Comparison of ENCODE assay signal across 10 cellular contexts in the genomic region with DNA sequence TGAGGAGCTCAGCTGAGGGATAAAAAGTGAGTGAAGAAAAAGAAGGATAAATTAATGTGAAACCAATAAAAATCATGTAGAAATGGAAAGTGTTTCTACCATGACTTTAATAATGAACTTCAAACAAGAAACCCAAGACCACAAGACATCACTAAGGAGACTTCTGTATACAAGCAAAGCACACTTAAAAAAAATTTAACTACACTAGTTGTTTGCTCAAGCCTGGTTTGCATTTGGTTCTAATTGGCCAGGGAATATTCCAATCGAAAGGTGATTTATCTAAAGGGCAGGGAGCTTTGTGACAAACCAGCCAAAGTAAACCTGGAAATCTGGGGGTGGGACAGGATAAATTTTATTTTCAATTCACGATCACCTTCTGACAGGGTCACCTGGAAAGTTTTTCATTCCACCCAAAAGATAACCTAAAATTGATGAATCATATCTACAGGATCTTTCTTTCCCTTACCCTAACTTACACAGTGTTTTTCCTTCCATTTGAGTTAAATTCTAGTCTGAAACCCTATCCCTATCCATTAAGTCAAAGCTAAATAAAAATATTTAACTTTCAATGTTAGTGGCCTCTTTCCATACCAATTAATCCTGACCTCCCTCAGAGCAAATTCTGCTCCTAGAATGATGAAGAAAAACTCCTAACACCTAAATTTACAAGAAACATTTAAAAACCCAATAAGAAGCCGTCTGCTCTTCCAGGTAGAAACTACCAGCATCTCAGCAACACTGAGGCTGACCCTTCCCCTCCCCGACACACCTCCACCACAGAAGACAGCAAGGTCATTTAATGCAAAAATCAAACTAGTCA. TPM values are rescaled to one million over a fixed set of nuclear protein-coding genes. Genes with fewer than 3 reads are reported as not detected.
DNase-seq lines count a peak whose midpoint lies in the region; ATAC-seq and TF ChIP-seq lines count a peak whose summit lies in the region.
"Had no signal": no experiment of that assay in that cellular context is flagged by ENCODE, and none has a peak within 500 bp of the region (broad histone marks: within the 10 kb centered on the region; RNA-seq: fewer than 3 reads in every experiment).

No MANE protein-coding gene starts in this region.

- no peak for DNase-seq in activated CD4-positive, alpha-beta T cell treated with anti-CD3 and anti-CD28 coated beads, Interleukin-2, amount 10 ng/mL, durations not matched to agents 24 days and 14 days
- no peak for DNase-seq in activated CD4-positive, alpha-beta T cell treated with anti-CD3 and anti-CD28 coated beads for 1 hour
- no peak for DNase-seq in Panc1 (ENCODE audit: low read depth, low spot score)
- no peak for DNase-seq in hepatocyte (ENCODE audit: low spot score)
- DNase-seq in stimulated activated effector memory CD8-positive, alpha-beta T cell treated with anti-CD3 and anti-CD28 coated beads, Interleukin-12 subunit alpha, Interleukin-12 subunit beta, amount 100 ng/mL, for 72 hours (ENCODE audit: low spot score in 2 of 2): no peak
- no peak for DNase-seq in HFFc6
- DNase-seq in naive thymus-derived CD4-positive, alpha-beta T cell: no peak
- no peak for DNase-seq in stimulated activated naive CD8-positive, alpha-beta T cell treated with anti-CD3 and anti-CD28 coated beads, Interleukin-15, amount 100 ng/mL, for 72 hours
- DNase-seq: NCI-H187 treated with DMSO at 0.1 percent for 48 hours had no signal

- peaks cover 49% of the 10 kb centered on the region for H3K4me1 Mint-ChIP-seq in activated CD4-positive, alpha-beta T cell treated with anti-CD3 and anti-CD28 coated beads, Interleukin-2, amount 10 ng/mL, durations not matched to agents 24 days and 14 days
- peaks cover 12% of the 10 kb centered on the region for H3K4me1 Mint-ChIP-seq in stimulated activated effector memory CD8-positive, alpha-beta T cell treated with anti-CD3 and anti-CD28 coated beads, Interleukin-12 subunit alpha, Interleukin-12 subunit beta, amount 100 ng/mL, for 72 hours
- no peaks in the 10 kb centered on the region for H3K4me1 Mint-ChIP-seq in HFFc6 (ENCODE audit: low read depth)
- H3K4me1 Mint-ChIP-seq in naive thymus-derived CD4-positive, alpha-beta T cell: peaks cover 13 to 63% (median 24%) of the 10 kb centered on the region in 7 donors
- peaks cover 39% of the 10 kb centered on the region for H3K4me1 Mint-ChIP-seq in stimulated activated naive CD8-positive, alpha-beta T cell treated with anti-CD3 and anti-CD28 coated beads, Interleukin-15, amount 100 ng/mL, for 72 hours

- H3K27ac ChIP-seq in Panc1 (ENCODE audit: low read length): no peak overlapping the region
- H3K27ac ChIP-seq in hepatocyte: no peak overlapping the region
- no peak overlapping the region for H3K27ac ChIP-seq in naive thymus-derived CD4-positive, alpha-beta T cell (ENCODE audit: low read depth, low read length)
- H3K27ac ChIP-seq: prostate gland had no signal

- POLR2A ChIA-PET in Panc1 (lab: Charles Lee): no interaction called here
- POLR2A ChIA-PET in naive thymus-derived CD4-positive, alpha-beta T cell (lab: Charles Lee): no interaction called here

- TSS peak; percentile 62 for BruUV-seq in Panc1 (replicated peaks; lab: Mats Ljungman, UMichigan)

- intact Hi-C loops in activated CD4-positive, alpha-beta T cell treated with anti-CD3 and anti-CD28 coated beads, Interleukin-2, amount 10 ng/mL, durations not matched to agents 24 days and 14 days (cut with micrococcal nuclease): loop anchor here (5.0 to 10.0 kb wide), 3 partner anchors 104 to 516 kb away; a partner anchor contains a TSS
- intact Hi-C loops in Panc1 (cut with micrococcal nuclease; ENCODE audit: unreplicated experiment): no loop called here
- intact Hi-C loops in naive thymus-derived CD4-positive, alpha-beta T cell (cut with micrococcal nuclease): loop anchor here in 1 of 2 donors (10.0 kb wide), 1 partner anchor 276 kb away; no protein-coding TSS in a partner anchor

- H3K9me3 ChIP-seq in Panc1 (ENCODE audit: control insufficient read depth, insufficient read depth, low read depth, low read length) (no peaks in the 10 kb centered on the region), hepatocyte (ENCODE audit: low read depth) (no peaks in the 10 kb centered on the region)
- H3K9me3 ChIP-seq in naive thymus-derived CD4-positive, alpha-beta T cell (ENCODE audit: control insufficient read depth in 2 of 3, low read length in 3 of 3): no peaks in the 10 kb centered on the region
- H3K9me3 ChIP-seq: prostate gland had no signal

- peak overlapping the region in 1 of 2 experiments; percentile 57; a peak in 2 of 4 replicates for H3K4me3 ChIP-seq in Panc1 (ENCODE audit: low read depth in 2 of 2, low read length in 2 of 2)
- H3K4me3 ChIP-seq in hepatocyte: no peak overlapping the region
- H3K4me3 ChIP-seq in naive thymus-derived CD4-positive, alpha-beta T cell (ENCODE audit: low read length): no peak overlapping the region

- H3K27me3 Mint-ChIP-seq in activated CD4-positive, alpha-beta T cell treated with anti-CD3 and anti-CD28 coated beads, Interleukin-2, amount 10 ng/mL, durations not matched to agents 24 days and 14 days: peaks cover 43% of the 10 kb centered on the region
- peaks cover 2% of the 10 kb centered on the region; the same call in 1 of the 2 replicates for H3K27me3 Mint-ChIP-seq in HFFc6 (ENCODE audit: insufficient read depth)
- H3K27me3 Mint-ChIP-seq in naive thymus-derived CD4-positive, alpha-beta T cell: peaks cover 41 to 76% (median 58%) of the 10 kb centered on the region in 5 donors
- H3K27me3 Mint-ChIP-seq in stimulated activated naive CD8-positive, alpha-beta T cell treated with anti-CD3 and anti-CD28 coated beads, Interleukin-15, amount 100 ng/mL, for 72 hours: peaks cover 57% of the 10 kb centered on the region

- no peaks in the 10 kb centered on the region for H3K9me2 ChIP-seq in hepatocyte (replicated peaks; ENCODE audit: insufficient read depth)

- peak overlapping the region; percentile 87 for H3K4me3 Mint-ChIP-seq in activated CD4-positive, alpha-beta T cell treated with anti-CD3 and anti-CD28 coated beads, Interleukin-2, amount 10 ng/mL, durations not matched to agents 24 days and 14 days
- H3K4me3 Mint-ChIP-seq in stimulated activated effector memory CD8-positive, alpha-beta T cell treated with anti-CD3 and anti-CD28 coated beads, Interleukin-12 subunit alpha, Interleukin-12 subunit beta, amount 100 ng/mL, for 72 hours: peak overlapping the region; percentile 81
- no peak overlapping the region for H3K4me3 Mint-ChIP-seq in HFFc6
- H3K4me3 Mint-ChIP-seq in naive thymus-derived CD4-positive, alpha-beta T cell: peak overlapping the region in 2 of 10 donors; percentile 4 to 92
- no peak overlapping the region for H3K4me3 Mint-ChIP-seq in stimulated activated naive CD8-positive, alpha-beta T cell treated with anti-CD3 and anti-CD28 coated beads, Interleukin-15, amount 100 ng/mL, for 72 hours

- 63% methylated on average over 4 of the region's 4 CpGs for WGBS in hepatocyte (ENCODE audit: low lambda C conversion rate, missing lambda C conversion rate)

- H3K9me3 Mint-ChIP-seq in activated CD4-positive, alpha-beta T cell treated with anti-CD3 and anti-CD28 coated beads, Interleukin-2, amount 10 ng/mL, durations not matched to agents 24 days and 14 days: peaks cover 4% of the 10 kb centered on the region
- H3K9me3 Mint-ChIP-seq in stimulated activated effector memory CD8-positive, alpha-beta T cell treated with anti-CD3 and anti-CD28 coated beads, Interleukin-12 subunit alpha, Interleukin-12 subunit beta, amount 100 ng/mL, for 72 hours: no peaks in the 10 kb centered on the region
- H3K9me3 Mint-ChIP-seq in HFFc6: no peaks in the 10 kb centered on the region; the same call in 1 of the 2 replicates
- H3K9me3 Mint-ChIP-seq in naive thymus-derived CD4-positive, alpha-beta T cell: peaks cover 0 to 5% (median 0%) of the 10 kb centered on the region in 11 donors
- no peaks in the 10 kb centered on the region for H3K9me3 Mint-ChIP-seq in stimulated activated naive CD8-positive, alpha-beta T cell treated with anti-CD3 and anti-CD28 coated beads, Interleukin-15, amount 100 ng/mL, for 72 hours

- peaks cover 39% of the 10 kb centered on the region for H3K36me3 Mint-ChIP-seq in activated CD4-positive, alpha-beta T cell treated with anti-CD3 and anti-CD28 coated beads, Interleukin-2, amount 10 ng/mL, durations not matched to agents 24 days and 14 days (ENCODE audit: low read depth)
- H3K36me3 Mint-ChIP-seq in stimulated activated effector memory CD8-positive, alpha-beta T cell treated with anti-CD3 and anti-CD28 coated beads, Interleukin-12 subunit alpha, Interleukin-12 subunit beta, amount 100 ng/mL, for 72 hours: no peaks in the 10 kb centered on the region
- no peaks in the 10 kb centered on the region for H3K36me3 Mint-ChIP-seq in HFFc6 (ENCODE audit: low read depth)
- peaks cover 0 to 52% (median 0%) of the 10 kb centered on the region in 5 donors for H3K36me3 Mint-ChIP-seq in naive thymus-derived CD4-positive, alpha-beta T cell

- H3K36me3 ChIP-seq in Panc1 (ENCODE audit: control insufficient read depth, insufficient read depth, low read length): no peaks in the 10 kb centered on the region
- H3K36me3 ChIP-seq in hepatocyte (replicated peaks; ENCODE audit: insufficient read depth, low read depth): no peaks in the 10 kb centered on the region
- H3K36me3 ChIP-seq in naive thymus-derived CD4-positive, alpha-beta T cell (ENCODE audit: control insufficient read depth in 2 of 3, insufficient read depth in 3 of 3, low read length in 3 of 3): no peaks in the 10 kb centered on the region
- H3K36me3 ChIP-seq: prostate gland had no signal

- H2AFZ ChIP-seq in hepatocyte: no peak overlapping the region

- in situ Hi-C loops in Panc1 (cut with HindIII; ENCODE audit: low pct_unique_long_range_greater_than_20kb, low sequenced_read_pairs): no loop called here

- CTCF ChIA-PET in Panc1 (lab: Charles Lee): no interaction called here
- CTCF ChIA-PET in naive thymus-derived CD4-positive, alpha-beta T cell (lab: Charles Lee): no interaction called here

- ATAC-seq in Panc1: no peak
- no peak for ATAC-seq in stimulated activated effector memory CD8-positive, alpha-beta T cell treated with anti-CD3 and anti-CD28 coated beads, Interleukin-12 subunit alpha, Interleukin-12 subunit beta, amount 100 ng/mL, for 72 hours
- no peak for ATAC-seq in naive thymus-derived CD4-positive, alpha-beta T cell
- ATAC-seq in stimulated activated naive CD8-positive, alpha-beta T cell treated with anti-CD3 and anti-CD28 coated beads, Interleukin-15, amount 100 ng/mL, for 72 hours: no peak

- peak overlapping the region; percentile 18 for H3K27ac Mint-ChIP-seq in activated CD4-positive, alpha-beta T cell treated with anti-CD3 and anti-CD28 coated beads, Interleukin-2, amount 10 ng/mL, durations not matched to agents 24 days and 14 days
- no peak overlapping the region for H3K27ac Mint-ChIP-seq in stimulated activated effector memory CD8-positive, alpha-beta T cell treated with anti-CD3 and anti-CD28 coated beads, Interleukin-12 subunit alpha, Interleukin-12 subunit beta, amount 100 ng/mL, for 72 hours
- H3K27ac Mint-ChIP-seq in HFFc6: no peak overlapping the region
- H3K27ac Mint-ChIP-seq in naive thymus-derived CD4-positive, alpha-beta T cell: no peak overlapping the region
- H3K27ac Mint-ChIP-seq in stimulated activated naive CD8-positive, alpha-beta T cell treated with anti-CD3 and anti-CD28 coated beads, Interleukin-15, amount 100 ng/mL, for 72 hours: no peak overlapping the region

- peaks cover 32% of the 10 kb centered on the region for H3K79me2 ChIP-seq in hepatocyte

- TF ChIP-seq CTCF in Panc1 (IDR thresholded peaks at IDR 0.05) (no peak), hepatocyte (IDR thresholded peaks at IDR 0.05; ENCODE audit: poor library complexity) (no peak), HFFc6 (IDR thresholded peaks at IDR 0.05) (no peak)

- no peaks in the 10 kb centered on the region; the same call in 1 of the 2 replicates for H3K4me1 ChIP-seq in Panc1 (ENCODE audit: control insufficient read depth, insufficient read depth, low read length)
- peaks cover 10% of the 10 kb centered on the region for H3K4me1 ChIP-seq in hepatocyte (ENCODE audit: insufficient read depth)
- peaks cover 4% of the 10 kb centered on the region in 2 donors for H3K4me1 ChIP-seq in naive thymus-derived CD4-positive, alpha-beta T cell (ENCODE audit: control insufficient read depth in 2 of 2, insufficient read depth in 2 of 2, low read length in 2 of 2)

- peak overlapping the region; percentile 100 for H3K4me2 ChIP-seq in hepatocyte

- peaks cover 4% of the 10 kb centered on the region for H4K20me1 ChIP-seq in hepatocyte (ENCODE audit: insufficient read depth, poor library complexity, severe bottlenecking)

- H3K27me3 ChIP-seq in Panc1 (ENCODE audit: control insufficient read depth, insufficient read depth, low read length) (peaks cover 13% of the 10 kb centered on the region), hepatocyte (peaks cover 15% of the 10 kb centered on the region)
- peaks cover 0 to 4% of the 10 kb centered on the region in 2 donors for H3K27me3 ChIP-seq in naive thymus-derived CD4-positive, alpha-beta T cell (ENCODE audit: control insufficient read depth in 2 of 2, insufficient read depth in 2 of 2, low read length in 2 of 2)

RNA-seq across cellular contexts. Expression of a gene that starts 2.5 kb away (rescaled TPM):
- total RNA-seq in activated CD4-positive, alpha-beta T cell treated with anti-CD3 and anti-CD28 coated beads, Interleukin-2, amount 10 ng/mL, durations not matched to agents 24 days and 14 days: 17.4 and 17.6 TPM in 2 replicates
- total RNA-seq in Panc1 (2021; ENCODE audit: unreplicated experiment): 3.6 TPM
- 3.9 TPM for polyA plus RNA-seq in Panc1 (2012; ENCODE audit: insufficient read length)
- total RNA-seq in hepatocyte: 11.9 and 12.8 TPM in 2 replicates
- polyA plus RNA-seq in hepatocyte: 14.9 and 17.2 TPM in 2 replicates
- total RNA-seq in HFFc6 (2021; fragmentation: NEBNext Ultra II Directional; extraction: Animal tissue kit (Norgen Biotek cat#: 25700)): under 1 TPM in 1 of 6 experiments, not detected in 5; 0.19 TPM
- 10 to 100 TPM in 1 of 5 experiments, 1 to 10 TPM in 3, under 1 TPM in 1; 0.97 to 96.5 (median 1.3) TPM for total RNA-seq in naive thymus-derived CD4-positive, alpha-beta T cell
- polyA plus RNA-seq in naive thymus-derived CD4-positive, alpha-beta T cell: 1 to 10 TPM in 1 of 2 donors, under 1 TPM in 1; 0.71 to 1.5 TPM

Comparison
In these comparisons a context has a peak if more than half of its experiments do, and no peak if none do; other contexts are left out.
1. H3K4me3 Mint-ChIP-seq: peak in activated CD4-positive, alpha-beta T cell treated with anti-CD3 and anti-CD28 coated beads, Interleukin-2, amount 10 ng/mL, durations not matched to agents 24 days and 14 days (single experiment) and stimulated activated effector memory CD8-positive, alpha-beta T cell treated with anti-CD3 and anti-CD28 coated beads, Interleukin-12 subunit alpha, Interleukin-12 subunit beta, amount 100 ng/mL, for 72 hours (single experiment); none in HFFc6 (single experiment) and stimulated activated naive CD8-positive, alpha-beta T cell treated with anti-CD3 and anti-CD28 coated beads, Interleukin-15, amount 100 ng/mL, for 72 hours (0 of 2).